9 cellular contexts compared by ENCODE assay signal in genomic region chr4:37601527-37601926, GRCh38.
A peak's percentile ranks its signal among the peaks of the same experiment; 100 is the strongest.
DNase-seq lines count a peak whose midpoint lies in the region; ATAC-seq and TF ChIP-seq lines count a peak whose summit lies in the region.
"Had no signal": no experiment of that assay in that cellular context is flagged by ENCODE, and none has a peak within 500 bp of the region (broad histone marks: within the 10 kb centered on the region; RNA-seq: fewer than 3 reads in every experiment).

No MANE protein-coding gene starts in this region.

- peak; percentile 78 for ATAC-seq in esophagus mucosa
- ATAC-seq in HG03460 (IDR thresholded peaks at IDR 0.05; ENCODE audit: unreplicated experiment) = no peak

- H3K9me3 ChIP-seq in stomach = no peaks in the 10 kb centered on the region

- no peaks in the 10 kb centered on the region for H3K9me3 Mint-ChIP-seq in activated T-cell treated with anti-CD3 and anti-CD28 coated beads, Interleukin-2, amount 50 U/mL, for 24 hours

- no peak for TF ChIP-seq EP300 in stomach (IDR thresholded peaks at IDR 0.05)

- intact Hi-C loops in stomach (cut with DNase I; ENCODE audit: low total_unique reads) = loop anchor here (5.0 to 10.0 kb wide), 2 partner anchors 83 to 191 kb away; partner anchors contain the start of gene RELL1

- no peak overlapping the region for H3K4me3 Mint-ChIP-seq in activated T-cell treated with anti-CD3 and anti-CD28 coated beads, Interleukin-2, amount 50 U/mL, for 24 hours

- peaks cover 8 to 45% (median 16%) of the 10 kb centered on the region in 4 donors for H3K4me1 ChIP-seq in stomach

- no peaks in the 10 kb centered on the region for H3K36me3 Mint-ChIP-seq in activated T-cell treated with anti-CD3 and anti-CD28 coated beads, Interleukin-2, amount 50 U/mL, for 24 hours (ENCODE audit: low read depth)

- peak overlapping the region in 4 of 5 donors; percentile 1 to 63 (median 43) for H3K27ac ChIP-seq in stomach

- TF ChIP-seq POLR2A in stomach (IDR thresholded peaks at IDR 0.05) = no peak

- no peak for DNase-seq in activated T-cell treated with anti-CD3 and anti-CD28 coated beads, Interleukin-2, amount 50 U/mL, for 24 hours
- no peak for DNase-seq in activated T-cell treated with anti-CD3 and anti-CD28 coated beads, Interleukin-2, amount 50 U/mL, for 48 hours
- DNase-seq in RPMI8226 = peak; percentile 19
- DNase-seq in stomach = peak; percentile 68
- no peak for DNase-seq in stimulated activated naive CD4-positive, alpha-beta T cell (lab: John Stamatoyannopoulos, UW)
- DNase-seq in D341Med (ENCODE audit: low spot score) = no peak
- DNase-seq: NCI-H1930 had no signal

- H3K27me3 ChIP-seq in stomach = no peaks in the 10 kb centered on the region

- H3K27me3 Mint-ChIP-seq in activated T-cell treated with anti-CD3 and anti-CD28 coated beads, Interleukin-2, amount 50 U/mL, for 24 hours = no peaks in the 10 kb centered on the region

- H3K27ac Mint-ChIP-seq in activated T-cell treated with anti-CD3 and anti-CD28 coated beads, Interleukin-2, amount 50 U/mL, for 24 hours = peak overlapping the region; percentile 42

- no peak overlapping the region for H3K4me3 ChIP-seq in stomach

- H3K4me1 Mint-ChIP-seq in activated T-cell treated with anti-CD3 and anti-CD28 coated beads, Interleukin-2, amount 50 U/mL, for 24 hours (ENCODE audit: low read depth) = peaks cover 14% of the 10 kb centered on the region

- 26 to 42% (median 34%) methylated on average over 5 of the region's 5 CpGs for WGBS in stomach, 5 donors

- no peaks in the 10 kb centered on the region for H3K36me3 ChIP-seq in stomach

- no peak for TF ChIP-seq CTCF in stomach (IDR thresholded peaks at IDR 0.05)

Comparison
In these comparisons a context has a peak if more than half of its experiments do, and no peak if none do; other contexts are left out.
1. DNase-seq: peak in RPMI8226 (single experiment) and stomach (single experiment); none in activated T-cell treated with anti-CD3 and anti-CD28 coated beads, Interleukin-2, amount 50 U/mL, for 24 hours (single experiment), activated T-cell treated with anti-CD3 and anti-CD28 coated beads, Interleukin-2, amount 50 U/mL, for 48 hours (0 of 2), stimulated activated naive CD4-positive, alpha-beta T cell (0 of 6) and D341Med (single experiment).